16 cellular contexts compared by ENCODE assay signal in the genomic region with DNA sequence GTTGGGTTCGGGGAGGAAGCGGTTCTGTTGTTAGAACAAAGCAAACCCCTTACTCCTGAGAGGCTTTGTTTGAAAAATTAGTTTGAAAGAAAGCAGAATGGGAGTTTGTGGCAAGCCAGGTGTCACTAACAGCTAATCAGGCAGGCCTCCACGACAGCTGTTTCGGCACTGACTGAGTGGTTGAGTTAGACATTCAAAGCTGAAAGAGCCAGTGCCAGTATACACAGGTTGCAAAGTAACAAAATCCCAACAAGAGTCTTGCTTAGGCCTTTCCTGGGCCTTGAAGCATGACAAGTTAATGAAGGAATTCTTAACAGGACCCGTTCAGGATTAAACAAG.
DNase-seq lines count a peak whose midpoint lies in the region; ATAC-seq, FAIRE-seq and TF ChIP-seq lines count a peak whose summit lies in the region.
"Had no signal": no experiment of that assay in that cellular context is flagged by ENCODE, and none has a peak within 500 bp of the region (broad histone marks: within the 10 kb centered on the region; RNA-seq: fewer than 3 reads in every experiment).

No MANE protein-coding gene starts in this region.

- no peak for TF ChIP-seq RAD21 in GM12878 (IDR thresholded peaks at IDR 0.05; ENCODE audit: insufficient read depth, low read depth, low read length)

- no peak overlapping the region for H3K4me3 Mint-ChIP-seq in progenitor cell of endocrine pancreas (ENCODE audit: low read depth)
- H3K4me3 Mint-ChIP-seq in activated CD4-positive, alpha-beta T cell treated with anti-CD3 and anti-CD28 coated beads, Interleukin-2, amount 10 ng/mL, durations not matched to agents 24 days and 14 days, result no peak overlapping the region
- H3K4me3 Mint-ChIP-seq: CD8-positive, alpha-beta memory T cell had no signal

- POLR2A ChIA-PET in GM12878 (lab: Charles Lee), result no interaction called here

- H3K9me3 ChIP-seq in GM12878 (replicated peaks; ENCODE audit: control insufficient read depth, insufficient read depth, low read length) (no peaks in the 10 kb centered on the region), mesodermal cell (ENCODE audit: control insufficient read depth, low read length) (peaks cover 4% of the 10 kb centered on the region)
- H3K9me3 ChIP-seq: A549, BE2C had no signal

- SMC1A ChIA-PET in GM12878 (lab: Charles Lee; ENCODE audit: uncharacterized antibody, unreplicated experiment), result no interaction called here

- no peak for TF ChIP-seq POLR2A in GM12878 (IDR thresholded peaks at IDR 0.05; ENCODE audit: low read depth, low read length)

- TF ChIP-seq EP300 in GM12878 (IDR thresholded peaks at IDR 0.05; ENCODE audit: borderline replicate concordance in 1 of 2, control insufficient read depth in 1 of 2, low read depth in 2 of 2, low read length in 2 of 2), result no peak

- intact Hi-C loops in GM12878 (cut with micrococcal nuclease; ENCODE audit: unreplicated experiment), result no loop called here
- intact Hi-C loops in activated CD4-positive, alpha-beta T cell treated with anti-CD3 and anti-CD28 coated beads, Interleukin-2, amount 10 ng/mL, durations not matched to agents 24 days and 14 days (cut with micrococcal nuclease), result no loop called here

- peak overlapping the region; percentile 31 for H3K27ac Mint-ChIP-seq in progenitor cell of endocrine pancreas
- H3K27ac Mint-ChIP-seq in activated CD4-positive, alpha-beta T cell treated with anti-CD3 and anti-CD28 coated beads, Interleukin-2, amount 10 ng/mL, durations not matched to agents 24 days and 14 days, result no peak overlapping the region
- H3K27ac Mint-ChIP-seq: CD8-positive, alpha-beta memory T cell had no signal

- H4K20me1 ChIP-seq in GM12878 (ENCODE audit: control insufficient read depth, insufficient read depth), result no peaks in the 10 kb centered on the region

- RAD21 ChIA-PET in GM12878 (lab: Charles Lee; ENCODE audit: unreplicated experiment), result no interaction called here

- H3K4me1 ChIP-seq in GM12878 (ENCODE audit: control insufficient read depth, insufficient read depth, low read length), result no peaks in the 10 kb centered on the region
- H3K4me1 ChIP-seq in mesodermal cell (ENCODE audit: control insufficient read depth, insufficient read depth, low read length, poor library complexity, severe bottlenecking), result peaks cover 4% of the 10 kb centered on the region
- H3K4me1 ChIP-seq: A549, BE2C had no signal

- H3K4me3 ChIP-seq in GM12878 (no peak overlapping the region), mesodermal cell (ENCODE audit: extremely low read depth, insufficient read depth, low read length, poor library complexity, severe bottlenecking) (no peak overlapping the region)
- H3K4me3 ChIP-seq: A549 had no signal

- DNase-seq in GM12878 (ENCODE audit: low read depth, low spot score) (no peak), progenitor cell of endocrine pancreas (ENCODE audit: low spot score, unreplicated experiment) (no peak), C1 segment of cervical spinal cord (lab: John Stamatoyannopoulos, UW) (no peak), SIG-M5 (lab: John Stamatoyannopoulos, UW) (no peak)
- DNase-seq in activated CD4-positive, alpha-beta T cell treated with anti-CD3 and anti-CD28 coated beads, Interleukin-2, amount 10 ng/mL, durations not matched to agents 24 days and 14 days, result no peak
- DNase-seq: BE2C; CD8-positive, alpha-beta memory T cell; DMS53; IMR-90; KG1 had no signal

- H3K36me3 ChIP-seq in GM12878 (ENCODE audit: control insufficient read depth in 2 of 2, insufficient read depth in 2 of 2, low read length in 1 of 2) (no peaks in the 10 kb centered on the region), mesodermal cell (ENCODE audit: control insufficient read depth, insufficient read depth, low read length) (no peaks in the 10 kb centered on the region)
- H3K36me3 ChIP-seq: BE2C had no signal

- H3K27me3 ChIP-seq in GM12878 (replicated peaks in 1 of 2; ENCODE audit: control insufficient read depth in 2 of 2, insufficient read depth in 2 of 2, low read length in 1 of 2), result no peaks in the 10 kb centered on the region
- H3K27me3 ChIP-seq: BE2C had no signal

- peak; percentile 23; the same call in 2 of the 3 replicates for ATAC-seq in GM12878
- no peak for ATAC-seq in HG02884 (IDR thresholded peaks at IDR 0.05; ENCODE audit: unreplicated experiment)
- ATAC-seq: A549, HCT116 had no signal

- CTCF ChIA-PET in GM12878 (lab: Yijun Ruan, JAX), result no interaction called here

- TF ChIP-seq CTCF in GM12878 (IDR thresholded peaks at IDR 0.05 in 2 of 3, conservative IDR thresholded peaks at IDR 0.05 in 1 of 3; ENCODE audit: control insufficient read depth in 2 of 3, extremely low read depth in 1 of 3, insufficient read depth in 1 of 3, low read depth in 3 of 3, low read length in 3 of 3) (no peak), progenitor cell of endocrine pancreas (IDR thresholded peaks at IDR 0.05; ENCODE audit: unreplicated experiment) (no peak)

- no peak for FAIRE-seq in GM12878 (lab: Jason Lieb, UNC)
- FAIRE-seq: GM18507, H54 had no signal

- no peaks in the 10 kb centered on the region for H3K27me3 Mint-ChIP-seq in progenitor cell of endocrine pancreas
- H3K27me3 Mint-ChIP-seq in activated CD4-positive, alpha-beta T cell treated with anti-CD3 and anti-CD28 coated beads, Interleukin-2, amount 10 ng/mL, durations not matched to agents 24 days and 14 days, result no peaks in the 10 kb centered on the region

- no peak overlapping the region for H2AFZ ChIP-seq in GM12878 (ENCODE audit: control insufficient read depth, low read depth, low read length)

- H3K79me2 ChIP-seq in GM12878 (ENCODE audit: control insufficient read depth, insufficient read depth, low read length), result no peaks in the 10 kb centered on the region

- 30% methylated on average over 5 of the region's 5 CpGs for WGBS in GM12878 (ENCODE audit: insufficient coverage, insufficient replicate concordance, low lambda C conversion rate, missing lambda C conversion rate)
- WGBS in mesodermal cell (ENCODE audit: insufficient coverage in 2 of 2), 2 experiments, result 81 to 96% methylated on average over 2 to 3 of the region's 5 CpGs

- H3K9me3 Mint-ChIP-seq in progenitor cell of endocrine pancreas (ENCODE audit: low read depth), result peaks cover 14% of the 10 kb centered on the region
- H3K9me3 Mint-ChIP-seq in activated CD4-positive, alpha-beta T cell treated with anti-CD3 and anti-CD28 coated beads, Interleukin-2, amount 10 ng/mL, durations not matched to agents 24 days and 14 days, result no peaks in the 10 kb centered on the region

- peaks cover 5% of the 10 kb centered on the region for H3K4me1 Mint-ChIP-seq in progenitor cell of endocrine pancreas (ENCODE audit: low read depth)
- H3K4me1 Mint-ChIP-seq in activated CD4-positive, alpha-beta T cell treated with anti-CD3 and anti-CD28 coated beads, Interleukin-2, amount 10 ng/mL, durations not matched to agents 24 days and 14 days, result no peaks in the 10 kb centered on the region
- H3K4me1 Mint-ChIP-seq: CD8-positive, alpha-beta memory T cell had no signal

- no TSS peak for BruUV-seq in GM12878 (replicated peaks; lab: Mats Ljungman, UMichigan)

- H3K27ac ChIP-seq in GM12878 (ENCODE audit: control insufficient read depth, insufficient read depth) (no peak overlapping the region), mesodermal cell (ENCODE audit: low read depth, low read length, severe bottlenecking) (peak overlapping the region; percentile 41)
- H3K27ac ChIP-seq: A549 had no signal

- H3K4me2 ChIP-seq in GM12878 (ENCODE audit: control insufficient read depth, insufficient read depth), result no peak overlapping the region
- H3K4me2 ChIP-seq: A549 had no signal

- H3K36me3 Mint-ChIP-seq in progenitor cell of endocrine pancreas (ENCODE audit: insufficient read depth), result no peaks in the 10 kb centered on the region
- no peaks in the 10 kb centered on the region for H3K36me3 Mint-ChIP-seq in activated CD4-positive, alpha-beta T cell treated with anti-CD3 and anti-CD28 coated beads, Interleukin-2, amount 10 ng/mL, durations not matched to agents 24 days and 14 days (ENCODE audit: low read depth)
- H3K36me3 Mint-ChIP-seq: CD8-positive, alpha-beta memory T cell had no signal

- in situ Hi-C loops in GM12878 (cut with MboI), result no loop called here

- no peak overlapping the region for H3K9ac ChIP-seq in GM12878 (ENCODE audit: control insufficient read depth, insufficient read depth, low read length)

TF ChIP-seq in GM12878, 131 proteins besides CTCF, POLR2A, EP300 and RAD21 (continues in another document):
- TF ChIP-seq CBX5 (IDR thresholded peaks at IDR 0.05; ENCODE audit: low read depth) (no peak), MTA3 (IDR thresholded peaks at IDR 0.05; ENCODE audit: borderline replicate concordance, low read length) (no peak), SIX5 (IDR thresholded peaks at IDR 0.05; ENCODE audit: low read depth, low read length, severe bottlenecking) (no peak)
- TF ChIP-seq, protein P1, sequence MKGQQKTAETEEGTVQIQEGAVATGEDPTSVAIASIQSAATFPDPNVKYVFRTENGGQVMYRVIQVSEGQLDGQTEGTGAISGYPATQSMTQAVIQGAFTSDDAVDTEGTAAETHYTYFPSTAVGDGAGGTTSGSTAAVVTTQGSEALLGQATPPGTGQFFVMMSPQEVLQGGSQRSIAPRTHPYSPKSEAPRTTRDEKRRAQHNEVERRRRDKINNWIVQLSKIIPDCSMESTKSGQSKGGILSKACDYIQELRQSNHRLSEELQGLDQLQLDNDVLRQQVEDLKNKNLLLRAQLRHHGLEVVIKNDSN (IDR thresholded peaks at IDR 0.05; ENCODE audit: borderline replicate concordance, extremely low read length, insufficient read depth, low read depth, low read length), result no peak
- TF ChIP-seq, protein P2, sequence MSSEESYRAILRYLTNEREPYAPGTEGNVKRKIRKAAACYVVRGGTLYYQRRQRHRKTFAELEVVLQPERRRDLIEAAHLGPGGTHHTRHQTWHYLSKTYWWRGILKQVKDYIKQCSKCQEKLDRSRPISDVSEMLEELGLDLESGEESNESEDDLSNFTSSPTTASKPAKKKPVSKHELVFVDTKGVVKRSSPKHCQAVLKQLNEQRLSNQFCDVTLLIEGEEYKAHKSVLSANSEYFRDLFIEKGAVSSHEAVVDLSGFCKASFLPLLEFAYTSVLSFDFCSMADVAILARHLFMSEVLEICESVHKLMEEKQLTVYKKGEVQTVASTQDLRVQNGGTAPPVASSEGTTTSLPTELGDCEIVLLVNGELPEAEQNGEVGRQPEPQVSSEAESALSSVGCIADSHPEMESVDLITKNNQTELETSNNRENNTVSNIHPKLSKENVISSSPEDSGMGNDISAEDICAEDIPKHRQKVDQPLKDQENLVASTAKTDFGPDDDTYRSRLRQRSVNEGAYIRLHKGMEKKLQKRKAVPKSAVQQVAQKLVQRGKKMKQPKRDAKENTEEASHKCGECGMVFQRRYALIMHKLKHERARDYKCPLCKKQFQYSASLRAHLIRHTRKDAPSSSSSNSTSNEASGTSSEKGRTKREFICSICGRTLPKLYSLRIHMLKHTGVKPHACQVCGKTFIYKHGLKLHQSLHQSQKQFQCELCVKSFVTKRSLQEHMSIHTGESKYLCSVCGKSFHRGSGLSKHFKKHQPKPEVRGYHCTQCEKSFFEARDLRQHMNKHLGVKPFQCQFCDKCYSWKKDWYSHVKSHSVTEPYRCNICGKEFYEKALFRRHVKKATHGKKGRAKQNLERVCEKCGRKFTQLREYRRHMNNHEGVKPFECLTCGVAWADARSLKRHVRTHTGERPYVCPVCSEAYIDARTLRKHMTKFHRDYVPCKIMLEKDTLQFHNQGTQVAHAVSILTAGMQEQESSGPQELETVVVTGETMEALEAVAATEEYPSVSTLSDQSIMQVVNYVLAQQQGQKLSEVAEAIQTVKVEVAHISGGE (CRISPR knock-in tag; IDR thresholded peaks at IDR 0.05), result no peak
